Comparison of ENCODE assay signal across 9 cellular contexts in genomic region chr1:44924835-44925464, GRCh38.
A peak's percentile ranks its signal among the peaks of the same experiment; 100 is the strongest.
DNase-seq lines count a peak whose midpoint lies in the region; ATAC-seq and TF ChIP-seq lines count a peak whose summit lies in the region.
"Had no signal": no experiment of that assay in that cellular context is flagged by ENCODE, and none has a peak within 500 bp of the region (broad histone marks: within the 10 kb centered on the region; RNA-seq: fewer than 3 reads in every experiment).

No MANE protein-coding gene starts in this region.

- in situ Hi-C loops in astrocyte of the spinal cord (cut with HindIII; ENCODE audit: low sequenced_read_pairs): no loop called here

- ATAC-seq in HG02885 (IDR thresholded peaks at IDR 0.05; ENCODE audit: poor library complexity, unreplicated experiment): no peak
- ATAC-seq: body of pancreas had no signal

- no peak overlapping the region for H3K27ac Mint-ChIP-seq in nephron progenitor cell
- no peak overlapping the region for H3K27ac Mint-ChIP-seq in CD14-positive monocyte

- H3K9me3 Mint-ChIP-seq in nephron progenitor cell (peaks cover 5% of the 10 kb centered on the region), CD14-positive monocyte (no peaks in the 10 kb centered on the region)

- H3K4me3 ChIP-seq in astrocyte of the spinal cord (ENCODE audit: low read depth, low read length): no peak overlapping the region
- H3K4me3 ChIP-seq: body of pancreas had no signal

- TF ChIP-seq CTCF in astrocyte of the spinal cord (IDR thresholded peaks at IDR 0.05; ENCODE audit: low read depth, low read length) (peak; percentile 62), nephron progenitor cell (IDR thresholded peaks at IDR 0.05) (peak; percentile 11), GM20000 (IDR thresholded peaks at IDR 0.05; ENCODE audit: extremely low read depth, missing control alignments) (no peak), CD14-positive monocyte (IDR thresholded peaks at IDR 0.05) (no peak)

- H3K4me1 Mint-ChIP-seq in nephron progenitor cell: no peaks in the 10 kb centered on the region
- no peaks in the 10 kb centered on the region for H3K4me1 Mint-ChIP-seq in CD14-positive monocyte

- H3K4me3 Mint-ChIP-seq in nephron progenitor cell (no peak overlapping the region), CD14-positive monocyte (no peak overlapping the region)

- intact Hi-C loops in CD14-positive monocyte (cut with micrococcal nuclease): no loop called here

- DNase-seq in EL (peak; percentile 84), Kasumi-1 (lab: John Stamatoyannopoulos, UW) (peak; percentile 42 to 68), astrocyte of the spinal cord (ENCODE audit: low read depth, low spot score) (peak; percentile 95), nephron progenitor cell (no peak), cortex of kidney (lab: John Stamatoyannopoulos, UW) (no peak), GM20000 (ENCODE audit: low spot score) (no peak), CD14-positive monocyte (ENCODE audit: low spot score) (no peak)
- DNase-seq: body of pancreas had no signal

- H3K36me3 Mint-ChIP-seq in nephron progenitor cell (ENCODE audit: low read depth): peaks cover 41% of the 10 kb centered on the region
- peaks cover 25 to 44% of the 10 kb centered on the region in 2 donors for H3K36me3 Mint-ChIP-seq in CD14-positive monocyte

- H3K27me3 Mint-ChIP-seq in nephron progenitor cell (ENCODE audit: low read depth, poor library complexity) (no peaks in the 10 kb centered on the region), CD14-positive monocyte (ENCODE audit: low read depth in 3 of 3) (no peaks in the 10 kb centered on the region)

Comparison
In these comparisons a context has a peak if more than half of its experiments do, and no peak if none do; other contexts are left out.
1. DNase-seq: peak in EL (single experiment), Kasumi-1 (2 of 2) and astrocyte of the spinal cord (single experiment); none in nephron progenitor cell (single experiment), cortex of kidney (single experiment), GM20000 (single experiment) and CD14-positive monocyte (single experiment).
2. CTCF ChIP-seq: peak in astrocyte of the spinal cord (single experiment) and nephron progenitor cell (single experiment); none in GM20000 (single experiment) and CD14-positive monocyte (single experiment).